12 cellular contexts compared by ENCODE assay signal in genomic region chr16:58727796-58728568, GRCh38.
"Had no signal": no experiment of that assay in that cellular context is flagged by ENCODE, and none has a peak within 500 bp of the region (broad histone marks: within the 10 kb centered on the region; RNA-seq: fewer than 3 reads in every experiment).

No MANE protein-coding gene starts in this region.

- H3K27ac Mint-ChIP-seq: activated naive CD8-positive, alpha-beta T cell treated with anti-CD3 and anti-CD28 coated beads for 36 hours had no signal

- H3K27me3 Mint-ChIP-seq: activated CD4-positive, alpha-beta memory T cell treated with anti-CD3 and anti-CD28 coated beads for 36 hours; activated naive CD8-positive, alpha-beta T cell treated with anti-CD3 and anti-CD28 coated beads for 36 hours; naive thymus-derived CD4-positive, alpha-beta T cell had no signal

- H3K4me3 Mint-ChIP-seq: activated CD4-positive, alpha-beta memory T cell treated with anti-CD3 and anti-CD28 coated beads for 36 hours; activated naive CD8-positive, alpha-beta T cell treated with anti-CD3 and anti-CD28 coated beads for 36 hours; naive thymus-derived CD4-positive, alpha-beta T cell had no signal

- ATAC-seq: naive thymus-derived CD4-positive, alpha-beta T cell had no signal

- H3K9me3 Mint-ChIP-seq: activated CD4-positive, alpha-beta memory T cell treated with anti-CD3 and anti-CD28 coated beads for 36 hours; activated naive CD8-positive, alpha-beta T cell treated with anti-CD3 and anti-CD28 coated beads for 36 hours; naive thymus-derived CD4-positive, alpha-beta T cell had no signal

- DNase-seq: activated CD4-positive, alpha-beta memory T cell treated with anti-CD3 and anti-CD28 coated beads for 36 hours; activated gamma-delta T cell treated with Interleukin-2 at 50 U/mL for 16 hours; activated naive CD8-positive, alpha-beta T cell treated with anti-CD3 and anti-CD28 coated beads for 36 hours; activated T-cell treated with anti-CD3 and anti-CD28 coated beads, Interleukin-2, amount 50 U/mL, for 48 hours; foreskin melanocyte; naive thymus-derived CD4-positive, alpha-beta T cell; posterior cingulate gyrus; sigmoid colon; stimulated activated CD4-positive, alpha-beta T cell treated with anti-CD3 and anti-CD28 coated beads, Interleukin-2, amount 100 ng/mL, for 48 hours; stomach; SW 1271 had no signal

- FAIRE-seq: urothelium cell line had no signal
